ENCODE assay signal across 1 cellular context in genomic region chr7:87212478-87212877, GRCh38.
A peak's percentile ranks its signal among the peaks of the same experiment; 100 is the strongest.
TF ChIP-seq lines count a peak whose summit lies in the region.

No MANE protein-coding gene starts in this region.

TF ChIP-seq in K562, 482 proteins besides CTCF, POLR2A, EP300 and RAD21:
- peak; percentile 94 for TF ChIP-seq SPI1 (IDR thresholded peaks at IDR 0.05; ENCODE audit: borderline replicate concordance, low read depth, low read length)
- TF ChIP-seq SRSF1 (IDR thresholded peaks at IDR 0.05; ENCODE audit: low read depth, low read length): no peak
- TF ChIP-seq TEAD4 (IDR thresholded peaks at IDR 0.05; ENCODE audit: low read length): peak; percentile 44; the same call in 1 of the 2 replicates
- no peak for TF ChIP-seq TEAD4 (CRISPR knock-in tag; IDR thresholded peaks at IDR 0.05; ENCODE audit: borderline replicate concordance)
- TF ChIP-seq PML (IDR thresholded peaks at IDR 0.05; ENCODE audit: low read length): no peak
- no peak for TF ChIP-seq RBM39 (optimal IDR thresholded peaks at IDR 0.05; ENCODE audit: low read depth, low read length)
- TF ChIP-seq SNAPC5 (CRISPR knock-in tag; IDR thresholded peaks at IDR 0.05): no peak
- 0 out of 2 replicates have a peak, but pooled peaks have one; percentile 18 for TF ChIP-seq ARID1B (IDR thresholded peaks at IDR 0.05)
- TF ChIP-seq MIER1 (IDR thresholded peaks at IDR 0.05; ENCODE audit: low read depth): no peak
- no peak for TF ChIP-seq ZNF586 (CRISPR knock-in tag; conservative IDR thresholded peaks at IDR 0.05)
- TF ChIP-seq NFIC (IDR thresholded peaks at IDR 0.05): no peak
